In the genomic region with DNA sequence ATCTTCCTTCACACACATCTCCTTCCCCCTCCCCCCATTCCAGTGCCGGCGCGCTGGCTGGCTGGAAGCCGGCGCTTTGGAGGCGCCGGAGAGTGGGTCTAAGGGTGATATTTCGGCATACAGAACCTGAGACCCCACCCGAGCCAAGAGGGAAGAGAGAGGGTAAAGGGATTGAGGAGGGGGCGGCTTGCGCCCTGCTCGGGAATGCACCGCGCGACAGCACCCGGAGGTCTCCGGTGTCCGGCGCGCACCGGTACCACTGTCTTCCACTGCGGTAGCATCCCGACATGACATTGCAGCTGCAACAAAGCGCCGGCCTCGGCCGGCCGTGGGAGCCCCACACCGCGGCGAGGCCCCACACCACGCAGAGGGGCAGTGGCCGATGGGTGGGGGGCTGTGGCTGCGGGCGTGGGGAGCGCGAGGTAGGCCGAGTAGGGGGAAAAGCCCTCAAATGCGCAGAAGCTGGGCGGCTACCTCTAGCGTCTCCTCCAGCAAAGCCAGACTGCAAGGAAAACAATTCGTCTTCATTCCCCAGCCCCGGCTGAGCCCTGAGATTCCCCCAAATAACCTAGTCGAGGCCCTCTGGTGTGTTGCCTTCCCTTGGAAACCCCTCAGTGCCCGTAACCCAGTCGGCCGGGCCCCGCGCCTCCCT, we compare ENCODE assay signal across 8 cellular contexts. TPM values are rescaled to one million over a fixed set of nuclear protein-coding genes. Genes with fewer than 3 reads are reported as not detected.
DNase-seq lines count a peak whose midpoint lies in the region; ATAC-seq and TF ChIP-seq lines count a peak whose summit lies in the region.

No MANE protein-coding gene starts in this region.

- peak overlapping the region; percentile 86 for H3K4me3 ChIP-seq in psoas muscle

- no peaks in the 10 kb centered on the region for H3K9me3 Mint-ChIP-seq in activated naive CD8-positive, alpha-beta T cell treated with anti-CD3 and anti-CD28 coated beads, Interleukin-2, amount 10 ng/mL, durations not matched to agents 7 days and 5 days

- H3K36me3 ChIP-seq in psoas muscle (ENCODE audit: insufficient read depth in 1 of 2, low read depth in 1 of 2): no peaks in the 10 kb centered on the region

- POLR2A ChIA-PET in activated naive CD8-positive, alpha-beta T cell treated with anti-CD3 and anti-CD28 coated beads, Interleukin-2, amount 10 ng/mL, durations not matched to agents 7 days and 5 days (lab: Charles Lee): interaction anchor here (1.1 kb wide), 1 partner anchor 211 kb away, joined by 3 read pairs; no protein-coding TSS in a partner anchor

- peak; percentile 23 for ATAC-seq in GM19395 (IDR thresholded peaks at IDR 0.05; ENCODE audit: unreplicated experiment)
- ATAC-seq in activated naive CD8-positive, alpha-beta T cell treated with anti-CD3 and anti-CD28 coated beads, Interleukin-2, amount 10 ng/mL, durations not matched to agents 7 days and 5 days (ENCODE audit: low read depth): no peak
- peak; percentile 56 for ATAC-seq in left ventricle myocardium superior
- ATAC-seq in psoas muscle: peak; percentile 18 to 53 (median 28)

- peaks cover 3% of the 10 kb centered on the region for H3K4me1 ChIP-seq in psoas muscle

- peak overlapping the region; percentile 59 for H3K27ac ChIP-seq in psoas muscle

- H3K36me3 Mint-ChIP-seq in activated naive CD8-positive, alpha-beta T cell treated with anti-CD3 and anti-CD28 coated beads, Interleukin-2, amount 10 ng/mL, durations not matched to agents 7 days and 5 days: no peaks in the 10 kb centered on the region

- H3K27me3 Mint-ChIP-seq in activated naive CD8-positive, alpha-beta T cell treated with anti-CD3 and anti-CD28 coated beads, Interleukin-2, amount 10 ng/mL, durations not matched to agents 7 days and 5 days: peaks cover 50% of the 10 kb centered on the region

- WGBS in psoas muscle, 3 donors: 1% methylated on average over 46 to 49 of the region's 49 CpGs

- intact Hi-C loops in left ventricle myocardium superior (cut with micrococcal nuclease): no loop called here
- intact Hi-C loops in psoas muscle (cut with DNase I): loop anchor here (1.0 to 5.0 kb wide), 3 partner anchors 211 to 461 kb away; no protein-coding TSS in a partner anchor

- H3K4me3 Mint-ChIP-seq in activated naive CD8-positive, alpha-beta T cell treated with anti-CD3 and anti-CD28 coated beads, Interleukin-2, amount 10 ng/mL, durations not matched to agents 7 days and 5 days: peak overlapping the region; percentile 53

- TF ChIP-seq CTCF in psoas muscle (IDR thresholded peaks at IDR 0.05): no peak

- H3K27ac Mint-ChIP-seq in activated naive CD8-positive, alpha-beta T cell treated with anti-CD3 and anti-CD28 coated beads, Interleukin-2, amount 10 ng/mL, durations not matched to agents 7 days and 5 days: no peak overlapping the region

- peak; percentile 47 for DNase-seq in COLO668 (lab: John Stamatoyannopoulos, UW; ENCODE audit: unreplicated experiment)
- peak; percentile 54 for DNase-seq in KBM-7
- DNase-seq in activated naive CD8-positive, alpha-beta T cell treated with anti-CD3 and anti-CD28 coated beads, Interleukin-2, amount 10 ng/mL, durations not matched to agents 7 days and 5 days: no peak
- peak; percentile 52 for DNase-seq in left ventricle myocardium superior
- DNase-seq in psoas muscle: peak; percentile 21 to 51
- DNase-seq in activated CD4-positive, CD25-positive, alpha-beta regulatory T cell treated with anti-CD3 and anti-CD28 coated beads, Interleukin-2, amount 50 U/mL, for 72 hours: no peak
- DNase-seq in NOMO-1 (lab: John Stamatoyannopoulos, UW; ENCODE audit: unreplicated experiment in 2 of 2): no peak

- peaks cover 8% of the 10 kb centered on the region for H3K4me1 Mint-ChIP-seq in activated naive CD8-positive, alpha-beta T cell treated with anti-CD3 and anti-CD28 coated beads, Interleukin-2, amount 10 ng/mL, durations not matched to agents 7 days and 5 days

- in situ Hi-C loops in KBM-7 (cut with MboI; ENCODE audit: low pct_unique_long_range_greater_than_20kb, low sequenced_read_pairs): loop anchor here (25.0 kb wide), 1 partner anchor 221 kb away; no protein-coding TSS in a partner anchor

- no peaks in the 10 kb centered on the region for H3K9me3 ChIP-seq in psoas muscle

- peaks cover 0 to 35% (median 0%) of the 10 kb centered on the region in 3 donors for H3K27me3 ChIP-seq in psoas muscle (ENCODE audit: insufficient read depth in 3 of 3, low read length in 2 of 3)

RNA-seq across cellular contexts. Expression of gene TNFRSF21, which starts 0.9 kb away (rescaled TPM):
- under 1 TPM; 0.62 to 0.83 TPM for total RNA-seq in activated naive CD8-positive, alpha-beta T cell treated with anti-CD3 and anti-CD28 coated beads, Interleukin-2, amount 10 ng/mL, durations not matched to agents 7 days and 5 days
- 9.3 TPM for total RNA-seq in left ventricle myocardium superior
- total RNA-seq in psoas muscle: 10 to 100 TPM in 2 of 4 donors, 1 to 10 TPM in 2; 4.3 to 22.3 (median 8.9) TPM
- polyA plus RNA-seq in psoas muscle: 1 to 10 TPM; 2.7 to 7.3 (median 3.0) TPM

Comparison
In these comparisons a context has a peak if more than half of its experiments do, and no peak if none do; other contexts are left out.
1. DNase-seq: peak in COLO668 (single experiment), KBM-7 (single experiment), left ventricle myocardium superior (single experiment) and psoas muscle (2 of 2); none in activated naive CD8-positive, alpha-beta T cell treated with anti-CD3 and anti-CD28 coated beads, Interleukin-2, amount 10 ng/mL, durations not matched to agents 7 days and 5 days (single experiment), activated CD4-positive, CD25-positive, alpha-beta regulatory T cell treated with anti-CD3 and anti-CD28 coated beads, Interleukin-2, amount 50 U/mL, for 72 hours (single experiment) and NOMO-1 (0 of 2).